ENCODE assay signal across 1 cellular context in genomic region chr2:73292316-73292905, GRCh38.
TF ChIP-seq lines count a peak whose summit lies in the region.

No MANE protein-coding gene starts in this region.

TF ChIP-seq in endothelial cell of umbilical vein, 7 proteins besides CTCF, POLR2A, EP300 and RAD21:
- TF ChIP-seq GATA2 (IDR thresholded peaks at IDR 0.05; ENCODE audit: insufficient read depth, insufficient read length, low read depth, low read length): no peak
- peak; percentile 71 for TF ChIP-seq EZH2 (IDR thresholded peaks at IDR 0.05; ENCODE audit: borderline replicate concordance, low read depth, low read length, severe bottlenecking)
